1 cellular context compared by ENCODE assay signal in genomic region chr10:44353128-44353390, GRCh38.
TF ChIP-seq lines count a peak whose summit lies in the region.

No MANE protein-coding gene starts in this region.

TF ChIP-seq in H1, 55 proteins besides CTCF, POLR2A, EP300 and RAD21:
- no peak for TF ChIP-seq TBP (IDR thresholded peaks at IDR 0.05; ENCODE audit: low read depth, low read length)
- TF ChIP-seq CHD2 (IDR thresholded peaks at IDR 0.05; ENCODE audit: low read length), result no peak
- no peak for TF ChIP-seq SAP30 (IDR thresholded peaks at IDR 0.05; ENCODE audit: insufficient read depth, insufficient replicate concordance, low read length)
- no peak for TF ChIP-seq POU5F1 (IDR thresholded peaks at IDR 0.05; ENCODE audit: low read depth, low read length)
- TF ChIP-seq FOSL1 (IDR thresholded peaks at IDR 0.05; ENCODE audit: insufficient read depth, low read depth, low read length), result no peak
- TF ChIP-seq, protein P1, sequence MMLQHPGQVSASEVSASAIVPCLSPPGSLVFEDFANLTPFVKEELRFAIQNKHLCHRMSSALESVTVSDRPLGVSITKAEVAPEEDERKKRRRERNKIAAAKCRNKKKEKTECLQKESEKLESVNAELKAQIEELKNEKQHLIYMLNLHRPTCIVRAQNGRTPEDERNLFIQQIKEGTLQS (IDR thresholded peaks at IDR 0.05; ENCODE audit: insufficient read depth, low read depth, low read length), result no peak
- TF ChIP-seq CTBP2 (IDR thresholded peaks at IDR 0.05; ENCODE audit: borderline replicate concordance, insufficient read depth, insufficient read length, low read length), result no peak
- no peak for TF ChIP-seq KDM1A (IDR thresholded peaks at IDR 0.05; ENCODE audit: borderline replicate concordance, low read length)
- no peak for TF ChIP-seq YY1 (IDR thresholded peaks at IDR 0.05; ENCODE audit: low read depth, low read length)
- no peak for TF ChIP-seq SIN3A (conservative IDR thresholded peaks at IDR 0.05 in 1 of 2, IDR thresholded peaks at IDR 0.05 in 1 of 2; ENCODE audit: low read depth in 1 of 2, low read length in 2 of 2)
- no peak for TF ChIP-seq BACH1 (IDR thresholded peaks at IDR 0.05; ENCODE audit: low read length)
- TF ChIP-seq CHD1 (IDR thresholded peaks at IDR 0.05; ENCODE audit: low read depth, low read length), result no peak
- no peak for TF ChIP-seq BCL11A (IDR thresholded peaks at IDR 0.05; ENCODE audit: low read depth in 2 of 2, low read length in 2 of 2)
- TF ChIP-seq TAF1 (IDR thresholded peaks at IDR 0.05; ENCODE audit: low read depth, low read length), result no peak
- no peak for TF ChIP-seq NRF1 (IDR thresholded peaks at IDR 0.05; ENCODE audit: low read depth, low read length)
- TF ChIP-seq MAX (IDR thresholded peaks at IDR 0.05), result no peak
- no peak for TF ChIP-seq NANOG (IDR thresholded peaks at IDR 0.05; ENCODE audit: insufficient read depth, low read depth, low read length, poor library complexity, severe bottlenecking)
- no peak for TF ChIP-seq CBX8 (IDR thresholded peaks at IDR 0.05; ENCODE audit: borderline replicate concordance, low read depth, low read length)
- TF ChIP-seq EZH2 (IDR thresholded peaks at IDR 0.05; ENCODE audit: low read depth, low read length, severe bottlenecking), result no peak
